Comparison of ENCODE assay signal across 8 cellular contexts in the genomic region with DNA sequence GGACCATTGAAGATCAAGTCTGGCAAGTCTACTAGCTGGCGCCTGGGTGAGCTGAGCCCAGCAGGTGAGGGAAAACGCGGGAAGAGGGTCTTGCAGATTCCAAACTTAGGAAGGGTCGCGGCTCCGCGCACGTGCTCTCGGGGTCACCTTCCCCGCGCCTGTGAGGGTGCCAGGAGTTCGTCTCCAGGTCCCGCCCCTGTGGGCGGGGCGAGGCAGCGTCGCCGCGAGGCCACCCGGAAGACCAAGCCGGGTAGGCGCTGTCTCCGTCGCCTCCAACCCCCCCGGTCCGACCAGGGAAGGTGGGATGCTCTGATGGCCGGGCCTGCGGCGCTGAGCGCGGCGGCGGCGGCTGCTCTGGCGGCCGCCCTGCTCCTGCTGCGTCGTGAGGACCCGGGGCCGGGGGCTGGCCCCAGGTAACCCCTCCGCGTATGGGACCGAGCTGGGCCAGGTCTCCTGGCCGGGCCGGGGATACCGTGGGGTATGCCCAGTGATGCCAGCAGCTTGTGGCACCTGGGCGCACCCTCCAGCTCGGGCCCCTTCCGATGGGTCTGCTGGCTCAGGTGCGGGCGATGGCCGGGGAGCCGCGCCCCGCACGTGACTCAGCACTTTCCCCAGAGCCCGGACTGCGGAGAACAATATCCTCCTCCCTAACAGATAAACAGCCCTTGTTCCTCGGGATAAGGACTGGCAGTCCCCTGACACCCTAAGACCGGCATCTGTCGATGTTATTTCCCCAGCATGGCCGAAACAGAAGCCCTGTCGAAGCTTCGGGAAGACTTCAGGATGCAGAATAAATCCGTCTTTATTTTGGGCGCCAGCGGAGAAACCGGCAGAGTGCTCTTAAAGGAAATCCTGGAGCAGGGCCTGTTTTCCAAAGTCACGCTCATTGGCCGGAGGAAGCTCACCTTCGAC. TPM values are rescaled to one million over a fixed set of nuclear protein-coding genes. Genes with fewer than 3 reads are reported as not detected.
DNase-seq lines count a peak whose midpoint lies in the region; ATAC-seq and TF ChIP-seq lines count a peak whose summit lies in the region.

Gene HTATIP2, plus strand, starts transcription at position 215 of the 912 bp plus-strand sequence. Its CDS starts 524 bp downstream, at position 739.

- peaks cover 11% of the 10 kb centered on the region for H3F3A ChIP-seq in PC-3 (ENCODE audit: low read length, unreplicated experiment)

- H3K4me3 ChIP-seq in AG10803 (ENCODE audit: low read length): peak within 1 kb of the TSS; percentile 70
- peak within 1 kb of the TSS; percentile 67 for H3K4me3 ChIP-seq in PC-3 (ENCODE audit: low read length)
- H3K4me3 ChIP-seq in neutrophil (ENCODE audit: low read depth in 1 of 2, low read length in 1 of 2): peak within 1 kb of the TSS; percentile 78 to 100

- H3K9me2 ChIP-seq in PC-3 (replicated peaks; ENCODE audit: low read length): no peaks in the 10 kb centered on the region

- peak within 1 kb of the TSS; percentile 97 for H3K9ac ChIP-seq in PC-3 (ENCODE audit: low read length)

- H3K27me3 ChIP-seq in PC-3 (ENCODE audit: low read length): no peaks in the 10 kb centered on the region
- no peaks in the 10 kb centered on the region for H3K27me3 ChIP-seq in neutrophil

- POLR2A ChIA-PET in PC-3 (lab: Charles Lee; ENCODE audit: unreplicated experiment): no interaction called here

- peak within 1 kb of the TSS; percentile 89 for H3K27ac ChIP-seq in PC-3 (ENCODE audit: low read length)
- peak within 1 kb of the TSS; percentile 95 for H3K27ac ChIP-seq in neutrophil

- H3K9me3 ChIP-seq in PC-3 (ENCODE audit: low read length) (no peaks in the 10 kb centered on the region), neutrophil (no peaks in the 10 kb centered on the region)

- peak within 1 kb of the TSS; percentile 81 for H3K4me2 ChIP-seq in PC-3 (ENCODE audit: low read length)

- DNase-seq in AG10803 (ENCODE audit: low read depth): no peak
- DNase-seq in PC-3: peak; percentile 54
- DNase-seq in activated naive CD4-positive, alpha-beta T cell (lab: John Stamatoyannopoulos, UW): peak; percentile 11 to 62 (median 38)
- peak; percentile 79 for DNase-seq in germinal center (ENCODE audit: low spot score)
- peak; percentile 80 for DNase-seq in superior temporal gyrus (ENCODE audit: extremely low spot score)

- H3K36me3 ChIP-seq in PC-3 (ENCODE audit: low read depth, low read length) (no peaks in the 10 kb centered on the region), neutrophil (peaks cover 21% of the 10 kb centered on the region)

- no peaks in the 10 kb centered on the region for H4K20me1 ChIP-seq in PC-3 (ENCODE audit: low read length)

- peak; percentile 88 for ATAC-seq in GM19043 (IDR thresholded peaks at IDR 0.05; ENCODE audit: low read depth, unreplicated experiment)
- peak; percentile 91 for ATAC-seq in HG03342 (IDR thresholded peaks at IDR 0.05; ENCODE audit: unreplicated experiment)
- ATAC-seq in PC-3: peak; percentile 57

- peaks cover 30% of the 10 kb centered on the region for H3K79me2 ChIP-seq in PC-3 (ENCODE audit: low read length)

- H2AFZ ChIP-seq in PC-3 (ENCODE audit: low read length): peak within 1 kb of the TSS; percentile 74

- H3K4me1 ChIP-seq in PC-3 (ENCODE audit: insufficient read depth, low read length) (peaks cover 60% of the 10 kb centered on the region), neutrophil (ENCODE audit: control insufficient read depth in 1 of 2, insufficient read depth in 1 of 2, low read depth in 1 of 2, low read length in 1 of 2) (peaks cover 18 to 40% of the 10 kb centered on the region in 2 experiments)

- TF ChIP-seq CTCF in AG10803 (conservative IDR thresholded peaks at IDR 0.05; ENCODE audit: low read length): no peak
- no peak for TF ChIP-seq CTCF in PC-3 (conservative IDR thresholded peaks at IDR 0.05; ENCODE audit: low read depth, low read length)
- TF ChIP-seq CTCF in neutrophil (IDR thresholded peaks at IDR 0.05): peak; percentile 27

- intact Hi-C loops in PC-3 (cut with micrococcal nuclease): loop anchor here (5.0 kb wide), 1 partner anchor 806 kb away; no protein-coding TSS in a partner anchor

- CTCF ChIA-PET in PC-3 (lab: Charles Lee): no interaction called here

- BruUV-seq in PC-3 (replicated peaks; lab: Mats Ljungman, UMichigan): no TSS peak

RNA-seq across cellular contexts. Expression of gene HTATIP2, which starts in this region (rescaled TPM):
- 39.7 and 48.3 TPM in 2 replicates for total RNA-seq in PC-3 (2014; rRNA removed)
